9 cellular contexts compared by ENCODE assay signal in genomic region chr15:43769584-43770228, GRCh38. TPM values are rescaled to one million over a fixed set of nuclear protein-coding genes. Genes with fewer than 3 reads are reported as not detected.
DNase-seq lines count a peak whose midpoint lies in the region; ATAC-seq and FAIRE-seq lines count a peak whose summit lies in the region.
"Had no signal": no experiment of that assay in that cellular context is flagged by ENCODE, and none has a peak within 500 bp of the region (broad histone marks: within the 10 kb centered on the region; RNA-seq: fewer than 3 reads in every experiment).

No MANE protein-coding gene starts in this region.

- DNase-seq in COR-L47 (lab: John Stamatoyannopoulos, UW): peak; percentile 28
- DNase-seq in HT1080 (ENCODE audit: low read depth): peak; percentile 57
- peak; percentile 39 to 63 for DNase-seq in SJSA1 (ENCODE audit: low read depth in 1 of 2, low spot score in 2 of 2)
- peak; percentile 52 for DNase-seq in activated naive CD8-positive, alpha-beta T cell treated with anti-CD3 and anti-CD28 coated beads for 36 hours
- DNase-seq in left ventricle myocardium superior: peak; percentile 55
- DNase-seq in small intestine: peak; percentile 45

- H3K9me3 Mint-ChIP-seq in activated naive CD8-positive, alpha-beta T cell treated with anti-CD3 and anti-CD28 coated beads for 36 hours: no peaks in the 10 kb centered on the region

- H3K27me3 Mint-ChIP-seq in activated naive CD8-positive, alpha-beta T cell treated with anti-CD3 and anti-CD28 coated beads for 36 hours: no peaks in the 10 kb centered on the region

- H3K4me3 Mint-ChIP-seq in activated naive CD8-positive, alpha-beta T cell treated with anti-CD3 and anti-CD28 coated beads for 36 hours: no peak overlapping the region

- H3K36me3 ChIP-seq in SJSA1: peaks cover 95% of the 10 kb centered on the region
- H3K36me3 ChIP-seq in small intestine (ENCODE audit: control insufficient read depth in 2 of 2, insufficient read depth in 2 of 2, low read length in 2 of 2): peaks cover 20 to 46% of the 10 kb centered on the region in 2 donors

- H3K27me3 ChIP-seq in SJSA1 (replicated peaks) (no peaks in the 10 kb centered on the region), small intestine (ENCODE audit: control insufficient read depth in 2 of 2, insufficient read depth in 2 of 2, low read length in 2 of 2) (no peaks in the 10 kb centered on the region)

- no peak for FAIRE-seq in small intestine (lab: Jason Lieb, UNC)

- peak; percentile 59 for ATAC-seq in left ventricle myocardium superior
- ATAC-seq in HG03520 (IDR thresholded peaks at IDR 0.05; ENCODE audit: unreplicated experiment): no peak
- ATAC-seq in GM18868 (IDR thresholded peaks at IDR 0.05; ENCODE audit: unreplicated experiment): no peak

- H3K9me3 ChIP-seq in SJSA1 (replicated peaks) (no peaks in the 10 kb centered on the region), small intestine (ENCODE audit: control insufficient read depth, low read depth) (no peaks in the 10 kb centered on the region)

- peaks cover 43% of the 10 kb centered on the region for H3K36me3 Mint-ChIP-seq in activated naive CD8-positive, alpha-beta T cell treated with anti-CD3 and anti-CD28 coated beads for 36 hours

- 61 to 72% (median 65%) methylated on average over 5 of the region's 5 CpGs for WGBS in small intestine, 3 donors

- H3K4me1 Mint-ChIP-seq in activated naive CD8-positive, alpha-beta T cell treated with anti-CD3 and anti-CD28 coated beads for 36 hours: no peaks in the 10 kb centered on the region

- H3K4me1 ChIP-seq in SJSA1 (replicated peaks): no peaks in the 10 kb centered on the region
- H3K4me1 ChIP-seq in small intestine (ENCODE audit: control insufficient read depth in 2 of 2, insufficient read depth in 1 of 2, low read depth in 1 of 2, low read length in 1 of 2): no peaks in the 10 kb centered on the region

- peak overlapping the region; percentile 29 for H3K27ac Mint-ChIP-seq in activated naive CD8-positive, alpha-beta T cell treated with anti-CD3 and anti-CD28 coated beads for 36 hours

- intact Hi-C loops in left ventricle myocardium superior (cut with micrococcal nuclease): no loop called here

- no peak overlapping the region for H3K27ac ChIP-seq in SJSA1
- H3K27ac ChIP-seq in small intestine (ENCODE audit: low read depth in 1 of 2, low read length in 1 of 2): no peak overlapping the region

- H3K4me3 ChIP-seq in SJSA1: no peak overlapping the region
- no peak overlapping the region for H3K4me3 ChIP-seq in small intestine (ENCODE audit: low read depth in 1 of 2, low read length in 2 of 2)

RNA-seq across cellular contexts. Expression of gene ELL3, which starts 7.1 kb away (rescaled TPM):
- total RNA-seq in HT1080 (2014; rRNA removed; shearing (Covaris generic)): 2.2 and 3.0 TPM in 2 replicates
- 1.1 and 3.3 TPM in 2 replicates for polyA plus RNA-seq in HT1080 (2015; cell fraction: cytosol; rRNA removed)
- polyA plus RNA-seq in HT1080 (2015; cell fraction: nucleus; rRNA removed): 3.3 and 3.7 TPM in 2 replicates
- 2.2 and 2.8 TPM in 2 replicates for total RNA-seq in SJSA1 (2014; rRNA removed; shearing (Covaris generic))
- 1 to 10 TPM; 1.4 to 2.4 TPM for total RNA-seq in activated naive CD8-positive, alpha-beta T cell treated with anti-CD3 and anti-CD28 coated beads for 36 hours
- 1.3 TPM for total RNA-seq in left ventricle myocardium superior
- polyA plus RNA-seq in small intestine: 10 to 100 TPM; 29.3 to 85.7 (median 45.4) TPM

RNA-seq across cellular contexts. Expression of gene SERF2, which starts 22.4 kb away (rescaled TPM):
- 319 and 346 TPM in 2 replicates for total RNA-seq in HT1080 (2014; rRNA removed; shearing (Covaris generic))
- polyA plus RNA-seq in HT1080 (2015; cell fraction: cytosol; rRNA removed): 425 and 437 TPM in 2 replicates
- polyA plus RNA-seq in HT1080 (2015; cell fraction: nucleus; rRNA removed): 191 and 197 TPM in 2 replicates
- total RNA-seq in SJSA1 (2014; rRNA removed; shearing (Covaris generic)): 1,081 and 1,697 TPM in 2 replicates
- total RNA-seq in activated naive CD8-positive, alpha-beta T cell treated with anti-CD3 and anti-CD28 coated beads for 36 hours: 100 to 1,000 TPM; 695 to 709 TPM
- total RNA-seq in left ventricle myocardium superior: 1,014 TPM
- polyA plus RNA-seq in small intestine: 1,000 to 10,000 TPM; 1,677 to 2,526 (median 1,745) TPM

RNA-seq across cellular contexts. Expression of gene PDIA3, which starts 23.5 kb away (rescaled TPM):
- total RNA-seq in HT1080 (2014; rRNA removed; shearing (Covaris generic)): 113 and 216 TPM in 2 replicates
- 313 and 359 TPM in 2 replicates for polyA plus RNA-seq in HT1080 (2015; cell fraction: cytosol; rRNA removed)
- polyA plus RNA-seq in HT1080 (2015; cell fraction: nucleus; rRNA removed): 680 and 734 TPM in 2 replicates
- 177 and 211 TPM in 2 replicates for total RNA-seq in SJSA1 (2014; rRNA removed; shearing (Covaris generic))
- 100 to 1,000 TPM; 335 to 338 TPM for total RNA-seq in activated naive CD8-positive, alpha-beta T cell treated with anti-CD3 and anti-CD28 coated beads for 36 hours
- 152 TPM for total RNA-seq in left ventricle myocardium superior
- 100 to 1,000 TPM; 141 to 490 (median 143) TPM for polyA plus RNA-seq in small intestine

RNA-seq across cellular contexts. Expression of gene SERINC4, which starts 30.3 kb away (rescaled TPM):
- total RNA-seq in HT1080 (2014; rRNA removed; shearing (Covaris generic)): 0.13 and 0.18 TPM in 2 replicates
- polyA plus RNA-seq in HT1080 (2015; cell fraction: cytosol; rRNA removed): 0.27 and 0.28 TPM in 2 replicates
- polyA plus RNA-seq in HT1080 (2015; cell fraction: nucleus; rRNA removed): 0.19 and 0.51 TPM in 2 replicates
- not detected in 2 replicates for total RNA-seq in SJSA1 (2014; rRNA removed; shearing (Covaris generic))
- total RNA-seq in activated naive CD8-positive, alpha-beta T cell treated with anti-CD3 and anti-CD28 coated beads for 36 hours: under 1 TPM; 0.08 to 0.14 TPM
- total RNA-seq in left ventricle myocardium superior: not detected
- under 1 TPM in 2 of 3 donors, not detected in 1; 0.24 to 0.45 TPM for polyA plus RNA-seq in small intestine
- total RNA-seq: pulmonary artery endothelial cell had no signal

RNA-seq across cellular contexts. Expression of gene HYPK, which starts 30.7 kb away (rescaled TPM):
- total RNA-seq in HT1080 (2014; rRNA removed; shearing (Covaris generic)): 19.6 and 26.9 TPM in 2 replicates
- 21.1 and 24.9 TPM in 2 replicates for polyA plus RNA-seq in HT1080 (2015; cell fraction: cytosol; rRNA removed)
- polyA plus RNA-seq in HT1080 (2015; cell fraction: nucleus; rRNA removed): 12.1 and 15.1 TPM in 2 replicates
- total RNA-seq in SJSA1 (2014; rRNA removed; shearing (Covaris generic)): 9.4 and 18.9 TPM in 2 replicates
- total RNA-seq in activated naive CD8-positive, alpha-beta T cell treated with anti-CD3 and anti-CD28 coated beads for 36 hours: 10 to 100 TPM; 20.9 to 24.0 TPM
- 12.3 TPM for total RNA-seq in left ventricle myocardium superior
- polyA plus RNA-seq in small intestine: 10 to 100 TPM in 2 of 3 donors, 1 to 10 TPM in 1; 5.8 to 24.3 (median 12.4) TPM
